Comparison of ENCODE assay signal across 25 cellular contexts in genomic region chr16:74903095-74903494, GRCh38.
"Had no signal": no experiment of that assay in that cellular context is flagged by ENCODE, and none has a peak within 500 bp of the region (broad histone marks: within the 10 kb centered on the region; RNA-seq: fewer than 3 reads in every experiment).

No MANE protein-coding gene starts in this region.

- H3K4me3 Mint-ChIP-seq: memory B cell; mesothelial cell of epicardium; natural killer cell; neural crest cell; stimulated activated memory B cell treated with anti-CD40 and anti-IgM and Interleukin-4, amounts not matched to agents 10 μg/mL and 1 μg/mL and 100 μg/mL, for 72 hours; stimulated activated naive CD8-positive, alpha-beta T cell treated with anti-CD3 and anti-CD28 coated beads, Interleukin-15, amount 100 ng/mL, for 72 hours had no signal

- H3K27me3 Mint-ChIP-seq: memory B cell; progenitor cell of endocrine pancreas; stimulated activated memory B cell treated with anti-CD40 and anti-IgM and Interleukin-4, amounts not matched to agents 10 μg/mL and 1 μg/mL and 100 μg/mL, for 72 hours; stimulated activated naive CD8-positive, alpha-beta T cell treated with anti-CD3 and anti-CD28 coated beads, Interleukin-15, amount 100 ng/mL, for 72 hours had no signal

- H2AFZ ChIP-seq: hepatocyte had no signal

- ATAC-seq: gastroesophageal sphincter; left colon; lower lobe of right lung; natural killer cell; sciatic nerve; stimulated activated memory B cell treated with anti-CD40 and anti-IgM and Interleukin-4, amounts not matched to agents 10 μg/mL and 1 μg/mL and 100 μg/mL, for 72 hours; stimulated activated naive CD8-positive, alpha-beta T cell treated with anti-CD3 and anti-CD28 coated beads, Interleukin-15, amount 100 ng/mL, for 72 hours had no signal

- DNase-seq: cerebellar nuclear complex; colonic mucosa; dermis blood vessel endothelial cell; esophagus squamous epithelium; foreskin fibroblast; glutamatergic neuron; kidney; left colon; lower lobe of right lung; natural killer cell; spleen; stimulated activated CD4-positive, alpha-beta T cell treated with anti-CD3 and anti-CD28 coated beads, Interleukin-15, amount 100 ng/mL, for 24 hours; stimulated activated CD4-positive, alpha-beta T cell treated with anti-CD3 and anti-CD28 coated beads, Interleukin-1b, Interleukin-23, amount 100 ng/mL, for 48 hours; stimulated activated CD4-positive, alpha-beta T cell treated with anti-CD3 and anti-CD28 coated beads, Interleukin-4, amount 100 ng/mL, for 24 hours; stimulated activated naive CD8-positive, alpha-beta T cell treated with anti-CD3 and anti-CD28 coated beads, Interleukin-15, amount 100 ng/mL, for 72 hours; testis had no signal

- H3K9me3 ChIP-seq: colonic mucosa, esophagus squamous epithelium, gastroesophageal sphincter, lower lobe of right lung, testis, tibial nerve had no signal

- H3K79me2 ChIP-seq: hepatocyte had no signal

- H3K27me3 ChIP-seq: colonic mucosa, esophagus squamous epithelium, gastroesophageal sphincter, hepatocyte, spleen, testis, tibial nerve had no signal

- H3K4me3 ChIP-seq: colonic mucosa, esophagus squamous epithelium, gastroesophageal sphincter, hepatocyte, lower lobe of right lung, spleen, testis, tibial nerve had no signal

- H3K4me1 Mint-ChIP-seq: memory B cell; mesothelial cell of epicardium; natural killer cell; neural crest cell; stimulated activated memory B cell treated with anti-CD40 and anti-IgM and Interleukin-4, amounts not matched to agents 10 μg/mL and 1 μg/mL and 100 μg/mL, for 72 hours; stimulated activated naive CD8-positive, alpha-beta T cell treated with anti-CD3 and anti-CD28 coated beads, Interleukin-15, amount 100 ng/mL, for 72 hours had no signal

- H3K4me2 ChIP-seq: hepatocyte had no signal

- H3K4me1 ChIP-seq: colonic mucosa, esophagus squamous epithelium, lower lobe of right lung, spleen, testis, tibial nerve had no signal

- H3K27ac ChIP-seq: colonic mucosa, esophagus squamous epithelium, gastroesophageal sphincter, hepatocyte, lower lobe of right lung, spleen, testis, tibial nerve had no signal

- H3K27ac Mint-ChIP-seq: memory B cell; mesothelial cell of epicardium; natural killer cell; progenitor cell of endocrine pancreas; stimulated activated memory B cell treated with anti-CD40 and anti-IgM and Interleukin-4, amounts not matched to agents 10 μg/mL and 1 μg/mL and 100 μg/mL, for 72 hours; stimulated activated naive CD8-positive, alpha-beta T cell treated with anti-CD3 and anti-CD28 coated beads, Interleukin-15, amount 100 ng/mL, for 72 hours had no signal

- H3K9me3 Mint-ChIP-seq: natural killer cell; neural crest cell; stimulated activated memory B cell treated with anti-CD40 and anti-IgM and Interleukin-4, amounts not matched to agents 10 μg/mL and 1 μg/mL and 100 μg/mL, for 72 hours; stimulated activated naive CD8-positive, alpha-beta T cell treated with anti-CD3 and anti-CD28 coated beads, Interleukin-15, amount 100 ng/mL, for 72 hours had no signal
